17 cellular contexts compared by ENCODE assay signal in genomic region chr9:81601639-81602623, GRCh38.
A peak's percentile ranks its signal among the peaks of the same experiment; 100 is the strongest.
DNase-seq lines count a peak whose midpoint lies in the region; ATAC-seq and TF ChIP-seq lines count a peak whose summit lies in the region.
"Had no signal": no experiment of that assay in that cellular context is flagged by ENCODE, and none has a peak within 500 bp of the region (broad histone marks: within the 10 kb centered on the region; RNA-seq: fewer than 3 reads in every experiment).

No MANE protein-coding gene starts in this region.

- H3K4me3 ChIP-seq in breast epithelium (no peak overlapping the region), mesendoderm (ENCODE audit: low read length) (no peak overlapping the region), endodermal cell (ENCODE audit: low read length) (no peak overlapping the region)

- no peak overlapping the region for H4K5ac ChIP-seq in mesendoderm (ENCODE audit: low read length)

- H3K9me3 Mint-ChIP-seq in endodermal cell: peaks cover 2% of the 10 kb centered on the region

- no peak overlapping the region for H2BK5ac ChIP-seq in mesendoderm (ENCODE audit: low read length)

- no peaks in the 10 kb centered on the region for H3K27me3 ChIP-seq in breast epithelium
- H3K27me3 ChIP-seq in mesendoderm (ENCODE audit: insufficient read depth, low read length, poor library complexity): no peaks in the 10 kb centered on the region
- H3K27me3 ChIP-seq in endodermal cell (ENCODE audit: control insufficient read depth, insufficient read depth, low read length, poor library complexity, severe bottlenecking): no peaks in the 10 kb centered on the region

- no peaks in the 10 kb centered on the region for H3K79me2 ChIP-seq in mesendoderm (ENCODE audit: control insufficient read depth, insufficient read depth, low read length)

- H3K4me1 ChIP-seq in breast epithelium (no peaks in the 10 kb centered on the region), mesendoderm (ENCODE audit: control insufficient read depth, low read depth, low read length) (peaks cover 3% of the 10 kb centered on the region), endodermal cell (ENCODE audit: control insufficient read depth, insufficient read depth, low read length) (peaks cover 13% of the 10 kb centered on the region)

- peak overlapping the region; percentile 1 for H3K56ac ChIP-seq in mesendoderm (ENCODE audit: low read length)

- H3K9me3 ChIP-seq in breast epithelium (no peaks in the 10 kb centered on the region), endodermal cell (ENCODE audit: control insufficient read depth, low read length) (no peaks in the 10 kb centered on the region)

- no peak overlapping the region for H3K4ac ChIP-seq in mesendoderm (ENCODE audit: low read depth, low read length)

- H3K27me3 Mint-ChIP-seq in endodermal cell (ENCODE audit: insufficient read depth): peaks cover 4% of the 10 kb centered on the region
- H3K27me3 Mint-ChIP-seq: central memory CD8-positive, alpha-beta T cell had no signal

- peak overlapping the region; percentile 84 to 89 for H3K27ac ChIP-seq in breast epithelium
- no peak overlapping the region for H3K27ac ChIP-seq in mesendoderm (ENCODE audit: low read depth, low read length)
- no peak overlapping the region for H3K27ac ChIP-seq in endodermal cell (ENCODE audit: low read depth, low read length)
- H3K27ac ChIP-seq: C4-2B had no signal

- H3K4me2 ChIP-seq in mesendoderm (ENCODE audit: low read length): no peak overlapping the region

- no peaks in the 10 kb centered on the region for H3K36me3 ChIP-seq in breast epithelium
- H3K36me3 ChIP-seq in mesendoderm (ENCODE audit: control insufficient read depth, insufficient read depth, low read length): no peaks in the 10 kb centered on the region
- H3K36me3 ChIP-seq in endodermal cell (ENCODE audit: control insufficient read depth, insufficient read depth, low read length): peaks cover 75% of the 10 kb centered on the region

- no peak for TF ChIP-seq POLR2A in breast epithelium (IDR thresholded peaks at IDR 0.05)

- H3K36me3 Mint-ChIP-seq in endodermal cell (ENCODE audit: low read depth): peaks cover 69% of the 10 kb centered on the region

- no peak overlapping the region for H3K9ac ChIP-seq in mesendoderm (ENCODE audit: low read length)
- no peak overlapping the region for H3K9ac ChIP-seq in endodermal cell (ENCODE audit: extremely low read depth, low read length, poor library complexity, severe bottlenecking)

- no peak overlapping the region for H4K8ac ChIP-seq in mesendoderm (ENCODE audit: low read depth, low read length)

- DNase-seq in breast epithelium (ENCODE audit: low spot score in 2 of 2) (peak in 1 of 2 donors; percentile 48), mesendoderm (peak; percentile 31), endodermal cell (no peak)
- DNase-seq: activated effector memory CD4-positive, alpha-beta T cell treated with Interleukin-2 at 50 U/mL for 16 hours; foreskin melanocyte; left ventricle myocardium superior; NCI-H187; NK-92 treated with Interleukin-12 subunit alpha and Interleukin-12 subunit beta, amount 100 ng/mL, for 24 hours; nucleus accumbens; stimulated activated naive CD4-positive, alpha-beta T cell treated with Interleukin-2 at 50 U/mL for 16 hours had no signal

- no peak for TF ChIP-seq CTCF in breast epithelium (IDR thresholded peaks at IDR 0.05)
- no peak for TF ChIP-seq CTCF in endodermal cell (conservative IDR thresholded peaks at IDR 0.05)

- no CpG with 5 or more reads among the region's 15 CpGs for WGBS in mesendoderm (ENCODE audit: extremely low coverage, insufficient coverage, low lambda C conversion rate)
- 92 to 95% methylated on average over 10 to 15 of the region's 15 CpGs for WGBS in endodermal cell (ENCODE audit: insufficient coverage in 1 of 2, insufficient read length in 1 of 2), 2 experiments

- intact Hi-C loops in breast epithelium (cut with DNase I; ENCODE audit: low total_unique reads): no loop called here

- no peak overlapping the region for H3K27ac Mint-ChIP-seq in endodermal cell

- H2BK15ac ChIP-seq in mesendoderm (replicated peaks; ENCODE audit: low read depth): no peak overlapping the region

- no peaks in the 10 kb centered on the region for H3K79me1 ChIP-seq in mesendoderm (ENCODE audit: low read length)

- no peak overlapping the region for H2BK120ac ChIP-seq in mesendoderm (ENCODE audit: low read depth, low read length)

- no peak overlapping the region for H3K23ac ChIP-seq in mesendoderm (ENCODE audit: low read length)

- ATAC-seq in GM18868 (IDR thresholded peaks at IDR 0.05; ENCODE audit: unreplicated experiment): peak; percentile 46
- ATAC-seq in HG03095 (IDR thresholded peaks at IDR 0.05; ENCODE audit: unreplicated experiment): peak; percentile 60
- ATAC-seq in GM21515 (IDR thresholded peaks at IDR 0.05; ENCODE audit: unreplicated experiment): no peak
- ATAC-seq in HG03025 (IDR thresholded peaks at IDR 0.05; ENCODE audit: low FRiP score, unreplicated experiment): no peak
- no peak for ATAC-seq in GM21737 (IDR thresholded peaks at IDR 0.05; ENCODE audit: unreplicated experiment)
- ATAC-seq: left ventricle myocardium superior had no signal

- H2AK5ac ChIP-seq in mesendoderm (ENCODE audit: low read length): no peak overlapping the region

- peaks cover 43% of the 10 kb centered on the region for H3K4me1 Mint-ChIP-seq in endodermal cell
- H3K4me1 Mint-ChIP-seq: central memory CD8-positive, alpha-beta T cell had no signal

- H3K18ac ChIP-seq in mesendoderm (ENCODE audit: low read length): no peak overlapping the region

- no peak overlapping the region for H3K4me3 Mint-ChIP-seq in endodermal cell
- H3K4me3 Mint-ChIP-seq: central memory CD8-positive, alpha-beta T cell had no signal

Comparison
In these comparisons a context has a peak if more than half of its experiments do, and no peak if none do; other contexts are left out.
1. ATAC-seq: peak in GM18868 (single experiment) and HG03095 (single experiment); none in GM21515 (single experiment), HG03025 (single experiment) and GM21737 (single experiment).
2. H3K27ac ChIP-seq: peak in breast epithelium (2 of 2); none in mesendoderm (single experiment) and endodermal cell (single experiment).